Comparison of ENCODE assay signal across 22 cellular contexts in the genomic region with DNA sequence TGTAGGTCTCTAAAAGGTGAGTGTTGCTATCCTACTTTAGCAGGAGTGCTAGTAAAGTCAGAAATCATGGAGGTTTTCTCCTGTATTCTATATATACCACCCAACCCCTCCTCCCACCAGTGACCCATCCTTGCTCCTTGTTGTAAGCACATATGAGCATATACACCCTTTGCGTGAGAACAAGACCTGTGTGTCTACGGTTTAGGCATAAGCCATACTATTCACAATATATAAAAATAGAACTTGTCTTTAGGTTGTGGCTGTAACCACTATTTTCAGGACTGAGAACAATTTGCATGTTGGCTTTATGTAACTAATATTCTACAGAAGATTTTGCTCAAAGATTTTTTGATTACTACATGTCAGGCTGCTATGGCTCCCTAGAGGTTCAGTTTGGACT. TPM values are rescaled to one million over a fixed set of nuclear protein-coding genes. Genes with fewer than 3 reads are reported as not detected.
A peak's percentile ranks its signal among the peaks of the same experiment; 100 is the strongest.
DNase-seq lines count a peak whose midpoint lies in the region; ATAC-seq and TF ChIP-seq lines count a peak whose summit lies in the region.
"Had no signal": no experiment of that assay in that cellular context is flagged by ENCODE, and none has a peak within 500 bp of the region (broad histone marks: within the 10 kb centered on the region; RNA-seq: fewer than 3 reads in every experiment).

No MANE protein-coding gene starts in this region.

- no peaks in the 10 kb centered on the region for H3K27me3 ChIP-seq in uterus
- H3K27me3 ChIP-seq: neutrophil, SJSA1, stomach had no signal

- peaks cover 2% of the 10 kb centered on the region for H3K4me1 Mint-ChIP-seq in T-helper 17 cell
- H3K4me1 Mint-ChIP-seq: activated CD4-positive, alpha-beta T cell treated with anti-CD3 and anti-CD28 coated beads for 36 hours had no signal

- peaks cover 11% of the 10 kb centered on the region for H3K36me3 Mint-ChIP-seq in T-helper 17 cell (ENCODE audit: low read depth)

- H3K36me3 ChIP-seq in uterus = no peaks in the 10 kb centered on the region

- ATAC-seq in GM18870 (IDR thresholded peaks at IDR 0.05; ENCODE audit: unreplicated experiment) (peak; percentile 66), GM21529 (IDR thresholded peaks at IDR 0.05; ENCODE audit: unreplicated experiment) (peak; percentile 88), HG03103 (IDR thresholded peaks at IDR 0.05; ENCODE audit: low read depth, unreplicated experiment) (peak; percentile 49), T-helper 17 cell (no peak), HG02840 (IDR thresholded peaks at IDR 0.05; ENCODE audit: low FRiP score, unreplicated experiment) (no peak)
- ATAC-seq: activated CD4-positive, alpha-beta T cell treated with anti-CD3 and anti-CD28 coated beads for 36 hours; left lobe of liver; mucosa of descending colon had no signal

- H3K4me1 ChIP-seq in uterus = no peaks in the 10 kb centered on the region
- H3K4me1 ChIP-seq: SJSA1 had no signal

- H3K27me3 Mint-ChIP-seq in T-helper 17 cell = no peaks in the 10 kb centered on the region
- H3K27me3 Mint-ChIP-seq: activated CD4-positive, alpha-beta T cell treated with anti-CD3 and anti-CD28 coated beads for 36 hours had no signal

- no peak overlapping the region for H3K4me3 ChIP-seq in uterus
- H3K4me3 ChIP-seq: mucosa of descending colon, SJSA1, stomach had no signal

- H3K27ac Mint-ChIP-seq in T-helper 17 cell = peak overlapping the region; percentile 11
- H3K27ac Mint-ChIP-seq: activated CD4-positive, alpha-beta T cell treated with anti-CD3 and anti-CD28 coated beads for 36 hours; activated naive CD4-positive, alpha-beta T cell treated with anti-CD3 and anti-CD28 coated beads for 36 hours had no signal

- H3K27ac ChIP-seq in uterus = no peak overlapping the region
- H3K27ac ChIP-seq: HL-60, neutrophil, SJSA1, stomach had no signal

- no peak overlapping the region for H3K4me3 Mint-ChIP-seq in T-helper 17 cell
- H3K4me3 Mint-ChIP-seq: activated CD4-positive, alpha-beta T cell treated with anti-CD3 and anti-CD28 coated beads for 36 hours; activated naive CD4-positive, alpha-beta T cell treated with anti-CD3 and anti-CD28 coated beads for 36 hours had no signal

- H3K9me3 ChIP-seq in T-helper 17 cell (ENCODE audit: control insufficient read depth, low read length, poor library complexity, severe bottlenecking) (no peaks in the 10 kb centered on the region), uterus (no peaks in the 10 kb centered on the region)
- H3K9me3 ChIP-seq: mucosa of descending colon, neutrophil, SJSA1, stomach had no signal

- TF ChIP-seq CTCF in uterus (IDR thresholded peaks at IDR 0.05) = no peak

- DNase-seq in T-helper 17 cell (no peak), uterus (no peak)
- DNase-seq in stimulated activated CD4-positive, alpha-beta T cell treated with anti-CD3 and anti-CD28 coated beads, Interleukin-4, amount 100 ng/mL, for 4 hours = no peak
- DNase-seq in activated CD4-positive, alpha-beta T cell treated with anti-CD3 and anti-CD28 coated beads, Interleukin-2, amount 50 U/mL, for 4 hours = no peak
- DNase-seq: activated CD4-positive, alpha-beta T cell treated with anti-CD3 and anti-CD28 coated beads for 36 hours; activated CD8-positive, alpha-beta memory T cell treated with anti-CD3 and anti-CD28 coated beads, Interleukin-2, amount 50 U/mL, for 4 hours; activated naive CD4-positive, alpha-beta T cell treated with anti-CD3 and anti-CD28 coated beads for 36 hours; KBM-7; mucosa of descending colon; NCI-H1048; NCI-H2081; NCI-H524; stomach; T-helper 9 cell had no signal

- intact Hi-C loops in uterus (cut with DNase I; ENCODE audit: low total_unique reads) = no loop called here

- TF ChIP-seq POLR2A in uterus (IDR thresholded peaks at IDR 0.05) = no peak

RNA-seq across cellular contexts. Expression of a gene that starts 59.1 kb away (rescaled TPM):
- total RNA-seq in T-helper 17 cell (100 to 1,000 TPM in 1 of 2 donors, 10 to 100 TPM in 1; 91.8 to 113 TPM), uterus (100 to 1,000 TPM in 2 of 4 donors, 10 to 100 TPM in 2; 56.1 to 274 (median 120) TPM)

RNA-seq across cellular contexts. Expression of a gene that starts 59.4 kb away (rescaled TPM):
- 10 to 100 TPM; 65.8 to 67.1 TPM for total RNA-seq in T-helper 17 cell
- total RNA-seq in uterus = 10 to 100 TPM in 3 of 4 donors, 1 to 10 TPM in 1; 7.4 to 59.2 (median 30.3) TPM

Comparison
In these comparisons a context has a peak if more than half of its experiments do, and no peak if none do; other contexts are left out.
1. ATAC-seq: peak in GM18870 (single experiment), GM21529 (single experiment) and HG03103 (single experiment); none in T-helper 17 cell (single experiment) and HG02840 (single experiment).